21 cellular contexts compared by ENCODE assay signal in genomic region chr1:222247081-222247480, GRCh38.
"Had no signal": no experiment of that assay in that cellular context is flagged by ENCODE, and none has a peak within 500 bp of the region (broad histone marks: within the 10 kb centered on the region; RNA-seq: fewer than 3 reads in every experiment).

No MANE protein-coding gene starts in this region.

- H3K36me3 Mint-ChIP-seq: activated CD4-positive, alpha-beta memory T cell treated with anti-CD3 and anti-CD28 coated beads for 36 hours; memory B cell; stimulated activated memory B cell treated with anti-CD40 and anti-IgM and Interleukin-4, amounts not matched to agents 10 μg/mL and 1 μg/mL and 100 μg/mL, for 72 hours had no signal

- H3K4me3 ChIP-seq: cardiac muscle cell, mucosa of descending colon, smooth muscle cell, stomach, suprapubic skin, transverse colon had no signal

- H3K9me3 ChIP-seq: mucosa of descending colon, stomach, suprapubic skin, transverse colon had no signal

- H3K27ac Mint-ChIP-seq: activated CD4-positive, alpha-beta memory T cell treated with anti-CD3 and anti-CD28 coated beads for 36 hours; activated naive CD8-positive, alpha-beta T cell treated with anti-CD3 and anti-CD28 coated beads, Interleukin-2, amount 50 U/mL, for 24 hours; memory B cell; stimulated activated memory B cell treated with anti-CD40 and anti-IgM and Interleukin-4, amounts not matched to agents 10 μg/mL and 1 μg/mL and 100 μg/mL, for 72 hours had no signal

- H3K4me1 Mint-ChIP-seq: activated naive CD8-positive, alpha-beta T cell treated with anti-CD3 and anti-CD28 coated beads, Interleukin-2, amount 50 U/mL, for 24 hours; memory B cell; stimulated activated memory B cell treated with anti-CD40 and anti-IgM and Interleukin-4, amounts not matched to agents 10 μg/mL and 1 μg/mL and 100 μg/mL, for 72 hours had no signal

- H3K27me3 Mint-ChIP-seq: activated CD4-positive, alpha-beta memory T cell treated with anti-CD3 and anti-CD28 coated beads for 36 hours; activated naive CD8-positive, alpha-beta T cell treated with anti-CD3 and anti-CD28 coated beads, Interleukin-2, amount 50 U/mL, for 24 hours had no signal

- H3K27ac ChIP-seq: cardiac muscle cell, stomach, suprapubic skin, transverse colon had no signal

- H3K36me3 ChIP-seq: cardiac muscle cell, stomach, suprapubic skin, transverse colon had no signal

- H3K4me3 Mint-ChIP-seq: activated CD4-positive, alpha-beta memory T cell treated with anti-CD3 and anti-CD28 coated beads for 36 hours; activated naive CD8-positive, alpha-beta T cell treated with anti-CD3 and anti-CD28 coated beads, Interleukin-2, amount 50 U/mL, for 24 hours; memory B cell; stimulated activated memory B cell treated with anti-CD40 and anti-IgM and Interleukin-4, amounts not matched to agents 10 μg/mL and 1 μg/mL and 100 μg/mL, for 72 hours had no signal

- FAIRE-seq: urothelium cell line had no signal

- DNase-seq: activated CD4-positive, alpha-beta memory T cell treated with anti-CD3 and anti-CD28 coated beads for 36 hours; activated CD4-positive, alpha-beta T cell treated with anti-CD3 and anti-CD28 coated beads for 48 hours; activated gamma-delta T cell; activated naive CD4-positive, alpha-beta T cell treated with anti-CD3 and anti-CD28 coated beads, Interleukin-2, amount 50 U/mL, for 16 hours; activated naive CD8-positive, alpha-beta T cell treated with anti-CD3 and anti-CD28 coated beads, Interleukin-2, amount 50 U/mL, for 24 hours; effector CD4-positive, alpha-beta T cell; erythroblast; foreskin melanocyte; left cardiac atrium; mucosa of descending colon; stimulated activated CD4-positive, alpha-beta T cell treated with anti-CD3 and anti-CD28 coated beads, Interleukin-15, amount 100 ng/mL, for 24 hours; stomach; T1000; transverse colon had no signal

- H3K4me2 ChIP-seq: smooth muscle cell had no signal

- H3K27me3 ChIP-seq: cardiac muscle cell, stomach, suprapubic skin, transverse colon had no signal

- H3K4me1 ChIP-seq: stomach, suprapubic skin, transverse colon had no signal

- ATAC-seq: activated naive CD8-positive, alpha-beta T cell treated with anti-CD3 and anti-CD28 coated beads, Interleukin-2, amount 50 U/mL, for 24 hours; left cardiac atrium; mucosa of descending colon; sciatic nerve; stimulated activated memory B cell treated with anti-CD40 and anti-IgM and Interleukin-4, amounts not matched to agents 10 μg/mL and 1 μg/mL and 100 μg/mL, for 72 hours had no signal

- H3K9me3 Mint-ChIP-seq: activated CD4-positive, alpha-beta memory T cell treated with anti-CD3 and anti-CD28 coated beads for 36 hours; activated naive CD8-positive, alpha-beta T cell treated with anti-CD3 and anti-CD28 coated beads, Interleukin-2, amount 50 U/mL, for 24 hours; memory B cell; stimulated activated memory B cell treated with anti-CD40 and anti-IgM and Interleukin-4, amounts not matched to agents 10 μg/mL and 1 μg/mL and 100 μg/mL, for 72 hours had no signal
